Comparison of ENCODE assay signal across 14 cellular contexts in the genomic region with DNA sequence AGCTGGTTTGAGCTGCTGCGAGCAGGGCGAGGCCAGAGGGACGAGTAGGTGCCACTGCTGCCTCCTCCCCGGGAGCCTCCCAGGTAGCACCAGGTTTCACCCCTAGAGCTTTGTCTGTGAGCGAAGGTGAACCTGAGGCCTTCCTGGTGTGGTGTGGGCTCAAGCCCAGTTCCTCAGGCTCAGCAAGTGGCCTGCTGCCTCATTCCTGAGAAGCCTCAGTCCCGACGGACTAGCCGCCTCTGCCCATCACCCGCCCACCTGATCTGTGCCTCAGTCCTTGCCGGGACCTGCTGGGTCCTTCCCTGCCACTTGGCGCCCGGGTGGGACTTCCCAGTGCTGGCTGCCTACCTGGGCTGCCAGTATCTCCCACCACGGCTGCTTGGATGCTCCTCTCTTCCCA. TPM values are rescaled to one million over a fixed set of nuclear protein-coding genes. Genes with fewer than 3 reads are reported as not detected.
DNase-seq lines count a peak whose midpoint lies in the region; ATAC-seq, FAIRE-seq and TF ChIP-seq lines count a peak whose summit lies in the region.
"Had no signal": no experiment of that assay in that cellular context is flagged by ENCODE, and none has a peak within 500 bp of the region (broad histone marks: within the 10 kb centered on the region; RNA-seq: fewer than 3 reads in every experiment).

No MANE protein-coding gene starts in this region.

- H3K4me1 ChIP-seq in lower lobe of right lung: no peaks in the 10 kb centered on the region
- H3K4me1 ChIP-seq: pancreas, transverse colon had no signal

- CTCF ChIA-PET in activated CD4-positive, alpha-beta memory T cell treated with anti-CD3 and anti-CD28 coated beads for 36 hours (lab: Charles Lee): no interaction called here

- peak overlapping the region; percentile 99 for H3K4me3 Mint-ChIP-seq in activated CD4-positive, alpha-beta memory T cell treated with anti-CD3 and anti-CD28 coated beads for 36 hours

- no peak for TF ChIP-seq POLR2A in GM12892 (IDR thresholded peaks at IDR 0.05; ENCODE audit: low read depth, low read length)

- H3K4me1 Mint-ChIP-seq in activated CD4-positive, alpha-beta memory T cell treated with anti-CD3 and anti-CD28 coated beads for 36 hours (ENCODE audit: low read depth): peaks cover 40% of the 10 kb centered on the region

- FAIRE-seq in GM12892 (lab: Jason Lieb, UNC): no peak
- FAIRE-seq: endothelial cell of umbilical vein, pancreas had no signal

- H3K9me3 ChIP-seq in lower lobe of right lung: peaks cover 4% of the 10 kb centered on the region
- H3K9me3 ChIP-seq: pancreas had no signal

- peak overlapping the region; percentile 96 for H3K27ac Mint-ChIP-seq in activated CD4-positive, alpha-beta memory T cell treated with anti-CD3 and anti-CD28 coated beads for 36 hours

- intact Hi-C loops in activated CD4-positive, alpha-beta memory T cell treated with anti-CD3 and anti-CD28 coated beads for 36 hours (cut with micrococcal nuclease): loop anchor here (5.0 to 10.0 kb wide), 3 partner anchors 48 to 71 kb away; a partner anchor contains a TSS
- intact Hi-C loops in lower lobe of right lung (cut with DNase I): no loop called here

- no peaks in the 10 kb centered on the region for H3K36me3 ChIP-seq in lower lobe of right lung
- H3K36me3 ChIP-seq: pancreas, transverse colon had no signal

- peaks cover 19% of the 10 kb centered on the region for H3K36me3 Mint-ChIP-seq in activated CD4-positive, alpha-beta memory T cell treated with anti-CD3 and anti-CD28 coated beads for 36 hours

- ATAC-seq in lower lobe of right lung: no peak
- ATAC-seq: pancreas had no signal

- no peak for TF ChIP-seq CTCF in lower lobe of right lung (IDR thresholded peaks at IDR 0.05)

- no peaks in the 10 kb centered on the region for H3K27me3 Mint-ChIP-seq in activated CD4-positive, alpha-beta memory T cell treated with anti-CD3 and anti-CD28 coated beads for 36 hours

- peak overlapping the region; percentile 54 for H3K4me3 ChIP-seq in lower lobe of right lung
- H3K4me3 ChIP-seq: pancreas had no signal

- peaks cover 8% of the 10 kb centered on the region for H3K9me3 Mint-ChIP-seq in activated CD4-positive, alpha-beta memory T cell treated with anti-CD3 and anti-CD28 coated beads for 36 hours

- no peak overlapping the region for H3K27ac ChIP-seq in lower lobe of right lung
- H3K27ac ChIP-seq: pancreas, transverse colon had no signal

- DNase-seq in stimulated activated CD4-positive, alpha-beta T cell treated with anti-CD3 and anti-CD28 coated beads, Interleukin-2, amount 100 ng/mL, for 24 hours: peak; percentile 9 to 26
- DNase-seq in stimulated activated CD4-positive, alpha-beta T cell treated with anti-CD3 and anti-CD28 coated beads, Interleukin-2, amount 100 ng/mL, for 48 hours: no peak
- DNase-seq in activated CD4-positive, alpha-beta memory T cell treated with anti-CD3 and anti-CD28 coated beads for 36 hours: peak; percentile 37
- no peak for DNase-seq in lower lobe of right lung
- DNase-seq in ureter (ENCODE audit: low spot score): no peak
- no peak for DNase-seq in C1 segment of cervical spinal cord (lab: John Stamatoyannopoulos, UW)
- DNase-seq in NCI-H2029 treated with DMSO at 0.1 percent for 48 hours (lab: John Stamatoyannopoulos, UW): no peak
- no peak for DNase-seq in GM12892 (ENCODE audit: insufficient read length)
- DNase-seq: central memory CD4-positive, alpha-beta T cell; NCI-H1092 treated with DMSO at 0.1 percent for 48 hours; NCI-H226; transverse colon had no signal

- POLR2A ChIA-PET in activated CD4-positive, alpha-beta memory T cell treated with anti-CD3 and anti-CD28 coated beads for 36 hours (lab: Charles Lee): interaction anchor here (0.9 kb wide), 1 partner anchor 34 kb away, joined by 3 read pairs; no protein-coding TSS in a partner anchor

- H3K27me3 ChIP-seq in lower lobe of right lung (ENCODE audit: low read depth): peaks cover 8% of the 10 kb centered on the region
- H3K27me3 ChIP-seq: pancreas had no signal

RNA-seq across cellular contexts. Expression of a gene that starts 1.7 kb away (rescaled TPM):
- 10 to 100 TPM; 25.9 to 28.4 TPM for total RNA-seq in activated CD4-positive, alpha-beta memory T cell treated with anti-CD3 and anti-CD28 coated beads for 36 hours
- 3.9 TPM for total RNA-seq in lower lobe of right lung
- 3.0 TPM for total RNA-seq in ureter
- polyA plus RNA-seq in GM12892 (2012; ENCODE audit: missing spikeins): 4.0 TPM

RNA-seq across cellular contexts. Expression of a gene that starts 35.9 kb away (rescaled TPM):
- 10 to 100 TPM; 13.4 to 15.3 TPM for total RNA-seq in activated CD4-positive, alpha-beta memory T cell treated with anti-CD3 and anti-CD28 coated beads for 36 hours
- 5.7 TPM for total RNA-seq in lower lobe of right lung
- total RNA-seq in ureter: 5.8 TPM
- polyA plus RNA-seq in GM12892 (2012; ENCODE audit: missing spikeins): 4.9 TPM

Comparison
In these comparisons a context has a peak if more than half of its experiments do, and no peak if none do; other contexts are left out.
1. DNase-seq: peak in stimulated activated CD4-positive, alpha-beta T cell treated with anti-CD3 and anti-CD28 coated beads, Interleukin-2, amount 100 ng/mL, for 24 hours (2 of 2) and activated CD4-positive, alpha-beta memory T cell treated with anti-CD3 and anti-CD28 coated beads for 36 hours (single experiment); none in stimulated activated CD4-positive, alpha-beta T cell treated with anti-CD3 and anti-CD28 coated beads, Interleukin-2, amount 100 ng/mL, for 48 hours (0 of 2), lower lobe of right lung (single experiment), ureter (single experiment), C1 segment of cervical spinal cord (0 of 14), NCI-H2029 treated with DMSO at 0.1 percent for 48 hours (single experiment) and GM12892 (single experiment).